30 cellular contexts compared by ENCODE assay signal in genomic region chr3:176970770-176971169, GRCh38.
DNase-seq lines count a peak whose midpoint lies in the region; ATAC-seq, FAIRE-seq and TF ChIP-seq lines count a peak whose summit lies in the region.
"Had no signal": no experiment of that assay in that cellular context is flagged by ENCODE, and none has a peak within 500 bp of the region (broad histone marks: within the 10 kb centered on the region; RNA-seq: fewer than 3 reads in every experiment).

No MANE protein-coding gene starts in this region.

- ATAC-seq in GM12878 (no peak), K562 (no peak), GM18873 (IDR thresholded peaks at IDR 0.05; ENCODE audit: low FRiP score, unreplicated experiment) (no peak)
- ATAC-seq: A549; CD8-positive, alpha-beta T cell had no signal

- H3K4me1 ChIP-seq in GM12878 (ENCODE audit: control insufficient read depth, insufficient read depth, low read length) = no peaks in the 10 kb centered on the region
- H3K4me1 ChIP-seq in K562 (replicated peaks in 1 of 2; ENCODE audit: control insufficient read depth in 2 of 2, insufficient read depth in 2 of 2, low read length in 2 of 2) = no peaks in the 10 kb centered on the region
- no peaks in the 10 kb centered on the region for H3K4me1 ChIP-seq in esophagus squamous epithelium
- H3K4me1 ChIP-seq: A549 had no signal

- no peak for TF ChIP-seq EP300 in GM12878 (IDR thresholded peaks at IDR 0.05; ENCODE audit: borderline replicate concordance in 1 of 2, control insufficient read depth in 1 of 2, low read depth in 2 of 2, low read length in 2 of 2)
- TF ChIP-seq EP300 in K562 (IDR thresholded peaks at IDR 0.05; ENCODE audit: low read length) = no peak

- H3K4me2 ChIP-seq in GM12878 (ENCODE audit: control insufficient read depth, insufficient read depth) (no peak overlapping the region), K562 (ENCODE audit: insufficient read depth, low read length) (no peak overlapping the region)
- H3K4me2 ChIP-seq: A549, BLaER1 had no signal

- in situ Hi-C loops in GM12878 (cut with MboI) = no loop called here
- in situ Hi-C loops in K562 (cut with MboI) = no loop called here

- H3K9me1 ChIP-seq in K562 (ENCODE audit: control insufficient read depth, insufficient read depth, low read length) = no peaks in the 10 kb centered on the region

- SMC1A ChIA-PET in GM12878 (lab: Charles Lee; ENCODE audit: uncharacterized antibody, unreplicated experiment) = no interaction called here

- H3K4me3 ChIP-seq in GM12878 (no peak overlapping the region), K562 (no peak overlapping the region), esophagus squamous epithelium (no peak overlapping the region)
- H3K4me3 ChIP-seq: A549; BLaER1; BLaER1 treated with 17β-estradiol and CSF1 and Interleukin-3, amounts not matched to agents 10 nM and 100 nM had no signal

- BruUV-seq in GM12878 (replicated peaks; lab: Mats Ljungman, UMichigan) = no TSS peak
- no TSS peak for BruUV-seq in K562 (replicated peaks; lab: Mats Ljungman, UMichigan)

- POLR2A ChIA-PET in GM12878 (lab: Charles Lee) = no interaction called here
- POLR2A ChIA-PET in K562 (lab: Yijun Ruan, JAX) = no interaction called here

- H3K36me3 ChIP-seq in GM12878 (ENCODE audit: control insufficient read depth in 2 of 2, insufficient read depth in 2 of 2, low read length in 1 of 2) (no peaks in the 10 kb centered on the region), K562 (ENCODE audit: control insufficient read depth, insufficient read depth, low read length) (no peaks in the 10 kb centered on the region), esophagus squamous epithelium (no peaks in the 10 kb centered on the region)
- H3K36me3 ChIP-seq: BE2C; BLaER1; BLaER1 treated with 17β-estradiol and CSF1 and Interleukin-3, amounts not matched to agents 10 nM and 100 nM had no signal

- H2AFZ ChIP-seq in GM12878 (ENCODE audit: control insufficient read depth, low read depth, low read length) (no peak overlapping the region), K562 (ENCODE audit: low read depth, low read length) (no peak overlapping the region)

- intact Hi-C loops in GM12878 (cut with micrococcal nuclease; ENCODE audit: unreplicated experiment) (no loop called here), K562 (cut with micrococcal nuclease) (no loop called here), esophagus squamous epithelium (cut with DNase I) (no loop called here)

- CTCF ChIA-PET in GM12878 (lab: Yijun Ruan, JAX) (no interaction called here), K562 (lab: Yijun Ruan, JAX; ENCODE audit: low intra/inter-chr PET ratio) (no interaction called here)

- RAD21 ChIA-PET in GM12878 (lab: Charles Lee; ENCODE audit: unreplicated experiment) = no interaction called here

- TF ChIP-seq POLR2A in GM12878 (IDR thresholded peaks at IDR 0.05; ENCODE audit: low read depth, low read length) (no peak), K562 (conservative IDR thresholded peaks at IDR 0.05) (no peak), esophagus squamous epithelium (IDR thresholded peaks at IDR 0.05) (no peak)

- no peak for TF ChIP-seq RAD21 in GM12878 (IDR thresholded peaks at IDR 0.05; ENCODE audit: insufficient read depth, low read depth, low read length)
- TF ChIP-seq RAD21 in K562 (CRISPR knock-in tag; conservative IDR thresholded peaks at IDR 0.05 in 1 of 2, IDR thresholded peaks at IDR 0.05 in 1 of 2) = no peak

- 86% methylated on average over 3 of the region's 3 CpGs for WGBS in GM12878 (ENCODE audit: insufficient coverage, insufficient replicate concordance, low lambda C conversion rate, missing lambda C conversion rate)
- WGBS in K562 (ENCODE audit: insufficient coverage, low coverage, missing lambda C conversion rate) = 72% methylated on average over 3 of the region's 3 CpGs
- WGBS in esophagus squamous epithelium, 2 donors = 94 to 98% methylated on average over 3 of the region's 3 CpGs

- no peak overlapping the region for H3K9ac ChIP-seq in GM12878 (ENCODE audit: control insufficient read depth, insufficient read depth, low read length)
- no peak overlapping the region for H3K9ac ChIP-seq in K562 (ENCODE audit: insufficient read depth in 1 of 2, low read depth in 2 of 2, low read length in 2 of 2)
- H3K9ac ChIP-seq: BLaER1; BLaER1 treated with 17β-estradiol and CSF1 and Interleukin-3, amounts not matched to agents 10 nM and 100 nM had no signal

- H3K27ac ChIP-seq in GM12878 (ENCODE audit: control insufficient read depth, insufficient read depth) = no peak overlapping the region
- no peak overlapping the region for H3K27ac ChIP-seq in K562 (ENCODE audit: extremely low read depth, low read depth, low read length)
- no peak overlapping the region for H3K27ac ChIP-seq in esophagus squamous epithelium
- H3K27ac ChIP-seq: 22Rv1; A549; BLaER1; BLaER1 treated with 17β-estradiol and CSF1 and Interleukin-3, amounts not matched to agents 10 nM and 100 nM; C4-2B had no signal

- H3K79me2 ChIP-seq in GM12878 (ENCODE audit: control insufficient read depth, insufficient read depth, low read length) (no peaks in the 10 kb centered on the region), K562 (ENCODE audit: control insufficient read depth, insufficient read depth, low read length) (no peaks in the 10 kb centered on the region)

- TF ChIP-seq CTCF in GM12878 (IDR thresholded peaks at IDR 0.05 in 2 of 3, conservative IDR thresholded peaks at IDR 0.05 in 1 of 3; ENCODE audit: control insufficient read depth in 2 of 3, extremely low read depth in 1 of 3, insufficient read depth in 1 of 3, low read depth in 3 of 3, low read length in 3 of 3) (no peak), K562 (IDR thresholded peaks at IDR 0.05 in 2 of 3, conservative IDR thresholded peaks at IDR 0.05 in 1 of 3; ENCODE audit: insufficient read depth in 2 of 3, low read depth in 1 of 3, low read length in 3 of 3) (no peak), esophagus squamous epithelium (IDR thresholded peaks at IDR 0.05) (no peak)

- H4K20me1 ChIP-seq in GM12878 (ENCODE audit: control insufficient read depth, insufficient read depth) = no peaks in the 10 kb centered on the region
- H4K20me1 ChIP-seq in K562 (replicated peaks; ENCODE audit: control insufficient read depth, insufficient read depth, low read length) = no peaks in the 10 kb centered on the region
- H4K20me1 ChIP-seq: BLaER1; BLaER1 treated with 17β-estradiol and CSF1 and Interleukin-3, amounts not matched to agents 10 nM and 100 nM had no signal

- DNase-seq in GM12878 (ENCODE audit: low read depth, low spot score) (no peak), K562 (ENCODE audit: extremely low read depth in 1 of 4, low spot score in 3 of 4) (no peak), esophagus squamous epithelium (lab: John Stamatoyannopoulos, UW) (no peak)
- DNase-seq: 8988T; ACHN; AML-193; BE2C; C1 segment of cervical spinal cord; Caco-2; Calu3; CD4-positive, alpha-beta memory T cell; CD4-positive, alpha-beta T cell; CD4-positive, CD25-positive, alpha-beta regulatory T cell; CD8-positive, alpha-beta memory T cell; CD8-positive, alpha-beta T cell; COR-L47; DMS 273 treated with DMSO at 0.1 percent for 48 hours; DMS153; DMS53; DMS79; DMS79 treated with DMSO at 0.1 percent for 48 hours; DND-41; EL had no signal

- H3K9me3 ChIP-seq in GM12878 (replicated peaks; ENCODE audit: control insufficient read depth, insufficient read depth, low read length) = no peaks in the 10 kb centered on the region
- no peaks in the 10 kb centered on the region for H3K9me3 ChIP-seq in K562 (replicated peaks; ENCODE audit: control insufficient read depth, insufficient read depth, low read depth, low read length)
- H3K9me3 ChIP-seq in esophagus squamous epithelium = no peaks in the 10 kb centered on the region
- H3K9me3 ChIP-seq: A549; BE2C; BLaER1; BLaER1 treated with 17β-estradiol and CSF1 and Interleukin-3, amounts not matched to agents 10 nM and 100 nM; Caco-2 had no signal

- FAIRE-seq in GM12878 (lab: Jason Lieb, UNC) (no peak), K562 (lab: Jason Lieb, UNC) (no peak)
- FAIRE-seq: A204.1, A549 had no signal

- H3K27me3 ChIP-seq in GM12878 (replicated peaks in 1 of 2; ENCODE audit: control insufficient read depth in 2 of 2, insufficient read depth in 2 of 2, low read length in 1 of 2) (no peaks in the 10 kb centered on the region; a peak in 1 of 4 replicates), K562 (ENCODE audit: control insufficient read depth in 2 of 2, insufficient read depth in 2 of 2, low read length in 2 of 2) (no peaks in the 10 kb centered on the region), esophagus squamous epithelium (no peaks in the 10 kb centered on the region)
- H3K27me3 ChIP-seq: BE2C; BLaER1; BLaER1 treated with 17β-estradiol and CSF1 and Interleukin-3, amounts not matched to agents 10 nM and 100 nM had no signal

TF ChIP-seq in GM12878, 131 proteins besides CTCF, POLR2A, EP300 and RAD21 (continues in another document):
- TF ChIP-seq CBX3 (IDR thresholded peaks at IDR 0.05; ENCODE audit: borderline replicate concordance, low read depth) (no peak), MEF2B (IDR thresholded peaks at IDR 0.05; ENCODE audit: partially characterized antibody, poor library complexity, severe bottlenecking) (no peak), MAX (IDR thresholded peaks at IDR 0.05; ENCODE audit: low read depth, low read length) (no peak), ZBED1 (IDR thresholded peaks at IDR 0.05; ENCODE audit: borderline replicate concordance) (no peak), FOXM1 (IDR thresholded peaks at IDR 0.05; ENCODE audit: low read depth, low read length) (no peak)

TF ChIP-seq in K562, 482 proteins besides CTCF, POLR2A, EP300 and RAD21 (continues in another document):
- TF ChIP-seq ZBTB7A (IDR thresholded peaks at IDR 0.05; ENCODE audit: borderline replicate concordance, control insufficient read depth, low read depth, low read length) (no peak), HDGF (IDR thresholded peaks at IDR 0.05) (no peak), ZNF696 (CRISPR knock-in tag; conservative IDR thresholded peaks at IDR 0.05) (no peak), SP1 (CRISPR knock-in tag; IDR thresholded peaks at IDR 0.05) (no peak), ZNF586 (CRISPR knock-in tag; conservative IDR thresholded peaks at IDR 0.05) (no peak), ZNF780A (CRISPR knock-in tag; IDR thresholded peaks at IDR 0.05) (no peak), GABPB2 (CRISPR knock-in tag; conservative IDR thresholded peaks at IDR 0.05) (no peak), NFIC (IDR thresholded peaks at IDR 0.05) (peak; percentile 46; the same call in 1 of the 2 replicates)

Comparison
In these comparisons a context has a peak if more than half of its experiments do, and no peak if none do; other contexts are left out.
1. Of the 99 proteins assayed by ChIP-seq in both K562 and GM12878: peak only in K562: NFIC; only in GM12878: none; in both: ZBTB40; in neither: 97.